8 cellular contexts compared by ENCODE assay signal in genomic region chr4:71009796-71010588, GRCh38. TPM values are rescaled to one million over a fixed set of nuclear protein-coding genes. Genes with fewer than 3 reads are reported as not detected.
DNase-seq lines count a peak whose midpoint lies in the region; ATAC-seq, FAIRE-seq and TF ChIP-seq lines count a peak whose summit lies in the region.

No MANE protein-coding gene starts in this region.

- H3K4me3 Mint-ChIP-seq in activated T-cell treated with anti-CD3 and anti-CD28 coated beads, Interleukin-2, amount 50 U/mL, for 72 hours, result peak overlapping the region; percentile 31 to 70

- peaks cover 9 to 21% of the 10 kb centered on the region in 2 donors for H3K36me3 Mint-ChIP-seq in activated T-cell treated with anti-CD3 and anti-CD28 coated beads, Interleukin-2, amount 50 U/mL, for 72 hours (ENCODE audit: insufficient read depth in 2 of 2)

- H3K27ac Mint-ChIP-seq in activated T-cell treated with anti-CD3 and anti-CD28 coated beads, Interleukin-2, amount 50 U/mL, for 72 hours, result peak overlapping the region; percentile 76

- in situ Hi-C loops in astrocyte of the spinal cord (cut with HindIII; ENCODE audit: low sequenced_read_pairs) (no loop called here), transverse colon (cut with MboI; ENCODE audit: low pct_ligation_motif_present in 1 of 4, low pct_unique_long_range_greater_than_20kb in 1 of 4, low sequenced_read_pairs in 3 of 4) (loop anchor here in 2 of 4 donors (25.0 kb wide), 3 partner anchors 98 to 373 kb away; partner anchors contain the start of genes ENAM (in 1 of the 2), GRSF1 (in 1 of the 2) and MOB1B (in 1 of the 2))

- TF ChIP-seq POLR2A in transverse colon (IDR thresholded peaks at IDR 0.05) (no peak), ovary (IDR thresholded peaks at IDR 0.05) (no peak)

- peaks cover 3 to 5% of the 10 kb centered on the region in 2 donors for H3K9me3 Mint-ChIP-seq in activated T-cell treated with anti-CD3 and anti-CD28 coated beads, Interleukin-2, amount 50 U/mL, for 72 hours

- TF ChIP-seq EP300 in transverse colon (IDR thresholded peaks at IDR 0.05; ENCODE audit: low read depth), result no peak
- no peak for TF ChIP-seq EP300 in ovary (IDR thresholded peaks at IDR 0.05)

- ATAC-seq in activated T-cell treated with anti-CD3 and anti-CD28 coated beads, Interleukin-2, amount 50 U/mL, for 72 hours (replicated peaks in 1 of 2), result peak; percentile 43 to 70

- FAIRE-seq in islet of Langerhans (lab: Jason Lieb, UNC), result peak; percentile 64

- no peaks in the 10 kb centered on the region for H3K36me3 ChIP-seq in transverse colon
- H3K36me3 ChIP-seq in ovary, result no peaks in the 10 kb centered on the region

- H3K27ac ChIP-seq in transverse colon (no peak overlapping the region), ovary (no peak overlapping the region)

- H3K9me3 ChIP-seq in transverse colon, result no peaks in the 10 kb centered on the region
- no peaks in the 10 kb centered on the region for H3K9me3 ChIP-seq in ovary

- intact Hi-C loops in transverse colon (cut with DNase I; ENCODE audit: low total_unique reads) (no loop called here), ovary (cut with DNase I) (no loop called here)

- peak in 1 of 2 donors; percentile 15 for DNase-seq in activated T-cell treated with anti-CD3 and anti-CD28 coated beads, Interleukin-2, amount 50 U/mL, for 72 hours
- no peak for DNase-seq in activated T-cell treated with anti-CD3 and anti-CD28 coated beads for 4 hours
- peak; percentile 30 for DNase-seq in HCEC 1CT
- peak; percentile 32 for DNase-seq in NCI-H2227 (lab: John Stamatoyannopoulos, UW; ENCODE audit: unreplicated experiment)
- peak; percentile 72 for DNase-seq in astrocyte of the spinal cord (ENCODE audit: low read depth, low spot score)
- DNase-seq in transverse colon, result no peak
- DNase-seq in ovary, result no peak

- H3K4me1 ChIP-seq in transverse colon (peaks cover 0 to 9% (median 2%) of the 10 kb centered on the region in 4 donors), ovary (ENCODE audit: insufficient read depth) (no peaks in the 10 kb centered on the region)

- H3K4me1 Mint-ChIP-seq in activated T-cell treated with anti-CD3 and anti-CD28 coated beads, Interleukin-2, amount 50 U/mL, for 72 hours (ENCODE audit: low read depth), result peaks cover 43% of the 10 kb centered on the region

- no peaks in the 10 kb centered on the region for H3K27me3 ChIP-seq in transverse colon
- no peaks in the 10 kb centered on the region for H3K27me3 ChIP-seq in ovary

- peak; percentile 63 for TF ChIP-seq CTCF in astrocyte of the spinal cord (IDR thresholded peaks at IDR 0.05; ENCODE audit: low read depth, low read length)
- peak; percentile 57 to 73 (median 62) for TF ChIP-seq CTCF in transverse colon (IDR thresholded peaks at IDR 0.05)
- TF ChIP-seq CTCF in ovary (IDR thresholded peaks at IDR 0.05), result peak in 1 of 3 donors; percentile 26

- WGBS in transverse colon (ENCODE audit: low coverage in 1 of 2), 2 donors, result 0 to 4% methylated on average over 3 of the region's 3 CpGs
- WGBS in ovary, 3 donors, result 4% methylated on average over 3 of the region's 3 CpGs

- H3K27me3 Mint-ChIP-seq in activated T-cell treated with anti-CD3 and anti-CD28 coated beads, Interleukin-2, amount 50 U/mL, for 72 hours (ENCODE audit: low read depth), result no peaks in the 10 kb centered on the region

- no peak overlapping the region for H3K4me3 ChIP-seq in astrocyte of the spinal cord (ENCODE audit: low read depth, low read length)
- H3K4me3 ChIP-seq in transverse colon, result no peak overlapping the region
- H3K4me3 ChIP-seq in ovary, result no peak overlapping the region

RNA-seq across cellular contexts. Expression of gene DCK, which starts 16.5 kb away (rescaled TPM):
- 10 to 100 TPM; 36.6 to 45.4 TPM for total RNA-seq in activated T-cell treated with anti-CD3 and anti-CD28 coated beads, Interleukin-2, amount 50 U/mL, for 72 hours
- total RNA-seq in transverse colon (10 to 100 TPM in 3 of 4 donors, 1 to 10 TPM in 1; 6.0 to 18.1 (median 15.9) TPM), ovary (10 to 100 TPM in 3 of 7 donors, 1 to 10 TPM in 4; 5.5 to 12.2 (median 10.0) TPM)
- polyA plus RNA-seq in ovary, result 10 to 100 TPM in 1 of 2 donors, 1 to 10 TPM in 1; 9.1 to 12.8 TPM

Comparison
In these comparisons a context has a peak if more than half of its experiments do, and no peak if none do; other contexts are left out.
1. DNase-seq: peak in HCEC 1CT (single experiment), NCI-H2227 (single experiment) and astrocyte of the spinal cord (single experiment); none in activated T-cell treated with anti-CD3 and anti-CD28 coated beads for 4 hours (single experiment), transverse colon (single experiment) and ovary (0 of 5).